Comparison of ENCODE assay signal across 9 cellular contexts in the genomic region with DNA sequence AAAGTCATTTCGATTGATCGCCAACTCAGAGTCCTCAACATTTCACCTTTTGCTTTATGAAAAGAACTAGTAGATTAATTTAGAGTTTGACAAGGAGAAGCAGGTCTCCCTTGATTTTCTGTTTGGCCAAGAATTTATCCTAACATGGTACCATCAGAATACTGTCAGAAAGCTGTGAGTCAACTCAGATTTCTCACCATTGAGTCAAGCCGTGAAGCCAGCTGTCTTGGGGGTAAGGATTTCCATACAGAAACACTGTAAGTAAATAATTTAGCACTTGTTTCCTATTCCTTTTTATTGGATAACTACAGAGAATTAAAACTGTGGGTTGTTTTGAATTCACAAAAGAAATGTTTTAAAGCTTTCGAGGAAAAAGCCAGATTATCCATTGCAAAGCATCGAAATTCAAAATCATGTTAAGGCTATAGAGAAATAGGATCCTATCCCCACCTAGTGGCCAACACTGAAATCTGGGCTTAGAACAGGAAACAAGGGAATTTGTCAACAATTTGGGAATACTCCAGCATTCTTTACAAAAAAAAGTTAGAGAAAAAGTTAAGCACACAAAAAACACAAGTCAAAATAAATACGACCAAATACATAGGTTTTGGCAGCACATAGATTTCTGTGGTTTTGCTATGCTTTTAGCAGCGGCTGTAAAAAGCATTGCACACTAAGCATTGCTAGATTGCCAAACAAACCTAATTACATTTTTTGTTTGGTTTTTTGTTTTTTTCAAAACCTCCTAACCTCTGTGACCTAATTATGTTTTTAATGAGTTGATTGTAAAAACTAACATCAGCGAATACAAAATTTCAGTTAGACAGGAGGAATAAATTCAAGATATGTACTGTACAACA. TPM values are rescaled to one million over a fixed set of nuclear protein-coding genes. Genes with fewer than 3 reads are reported as not detected.
A peak's percentile ranks its signal among the peaks of the same experiment; 100 is the strongest.
DNase-seq lines count a peak whose midpoint lies in the region; ATAC-seq and TF ChIP-seq lines count a peak whose summit lies in the region.
"Had no signal": no experiment of that assay in that cellular context is flagged by ENCODE, and none has a peak within 500 bp of the region (broad histone marks: within the 10 kb centered on the region; RNA-seq: fewer than 3 reads in every experiment).

No MANE protein-coding gene starts in this region.

- intact Hi-C loops in posterior cingulate gyrus (cut with DNase I) = loop anchor here (1.0 to 10.0 kb wide), 2 partner anchors 134 to 263 kb away; no protein-coding TSS in a partner anchor

- H3K9ac ChIP-seq in liver (ENCODE audit: low read depth in 1 of 2, low read length in 2 of 2) = no peak overlapping the region

- DNase-seq in NCI-H1694 treated with DMSO at 0.1 percent for 48 hours (lab: John Stamatoyannopoulos, UW) (peak; percentile 9), NCI-H1694 (lab: John Stamatoyannopoulos, UW) (no peak), MV-4-11 (lab: John Stamatoyannopoulos, UW) (peak; percentile 10), brain microvascular endothelial cell (peak; percentile 18), posterior cingulate gyrus (no peak)

- peak; percentile 81 to 84 for TF ChIP-seq RAD21 in liver (IDR thresholded peaks at IDR 0.05)

- H3K4me1 ChIP-seq in liver (ENCODE audit: control insufficient read depth in 4 of 4, insufficient read depth in 4 of 4, low read length in 3 of 4) = no peaks in the 10 kb centered on the region

- H3K4me3 ChIP-seq in brain microvascular endothelial cell (ENCODE audit: low read depth, low read length) (no peak overlapping the region), liver (ENCODE audit: low read depth in 1 of 3, low read length in 3 of 3) (no peak overlapping the region)

- H3K27me3 ChIP-seq in brain microvascular endothelial cell (replicated peaks) (peaks cover 4% of the 10 kb centered on the region), liver (ENCODE audit: control insufficient read depth in 4 of 4, insufficient read depth in 4 of 4, low read length in 3 of 4) (no peaks in the 10 kb centered on the region)

- H3K9me3 ChIP-seq in liver (ENCODE audit: control insufficient read depth in 4 of 4, low read length in 3 of 4) = no peaks in the 10 kb centered on the region

- TF ChIP-seq CTCF in brain microvascular endothelial cell (IDR thresholded peaks at IDR 0.05; ENCODE audit: low read depth, low read length, missing control alignments) (peak; percentile 73), liver (IDR thresholded peaks at IDR 0.05; ENCODE audit: low read depth, low read length, missing input control) (peak; percentile 71)

- H3K36me3 ChIP-seq in brain microvascular endothelial cell (replicated peaks) (no peaks in the 10 kb centered on the region), liver (ENCODE audit: control insufficient read depth in 4 of 4, insufficient read depth in 3 of 4, low read depth in 1 of 4, low read length in 3 of 4) (no peaks in the 10 kb centered on the region)

- WGBS in liver = 47% methylated on average over 8 of the region's 8 CpGs

- H3K27ac ChIP-seq in brain microvascular endothelial cell = no peak overlapping the region
- no peak overlapping the region for H3K27ac ChIP-seq in liver (ENCODE audit: low read depth in 1 of 2, low read length in 2 of 2)

- ATAC-seq in GM18517 (IDR thresholded peaks at IDR 0.05; ENCODE audit: unreplicated experiment) = no peak
- ATAC-seq in GM21528 (IDR thresholded peaks at IDR 0.05; ENCODE audit: low FRiP score, unreplicated experiment) = no peak

- in situ Hi-C loops in brain microvascular endothelial cell (cut with HindIII; ENCODE audit: low pct_ligation_motif_present, low sequenced_read_pairs) = no loop called here

TF ChIP-seq in liver, 16 proteins besides CTCF, POLR2A, EP300 and RAD21:
- no peak for TF ChIP-seq YY1 (IDR thresholded peaks at IDR 0.05)
- no peak for TF ChIP-seq EGR1 (IDR thresholded peaks at IDR 0.05; ENCODE audit: low read depth in 2 of 2)
- no peak for TF ChIP-seq REST (IDR thresholded peaks at IDR 0.05)
- TF ChIP-seq, protein P1, sequence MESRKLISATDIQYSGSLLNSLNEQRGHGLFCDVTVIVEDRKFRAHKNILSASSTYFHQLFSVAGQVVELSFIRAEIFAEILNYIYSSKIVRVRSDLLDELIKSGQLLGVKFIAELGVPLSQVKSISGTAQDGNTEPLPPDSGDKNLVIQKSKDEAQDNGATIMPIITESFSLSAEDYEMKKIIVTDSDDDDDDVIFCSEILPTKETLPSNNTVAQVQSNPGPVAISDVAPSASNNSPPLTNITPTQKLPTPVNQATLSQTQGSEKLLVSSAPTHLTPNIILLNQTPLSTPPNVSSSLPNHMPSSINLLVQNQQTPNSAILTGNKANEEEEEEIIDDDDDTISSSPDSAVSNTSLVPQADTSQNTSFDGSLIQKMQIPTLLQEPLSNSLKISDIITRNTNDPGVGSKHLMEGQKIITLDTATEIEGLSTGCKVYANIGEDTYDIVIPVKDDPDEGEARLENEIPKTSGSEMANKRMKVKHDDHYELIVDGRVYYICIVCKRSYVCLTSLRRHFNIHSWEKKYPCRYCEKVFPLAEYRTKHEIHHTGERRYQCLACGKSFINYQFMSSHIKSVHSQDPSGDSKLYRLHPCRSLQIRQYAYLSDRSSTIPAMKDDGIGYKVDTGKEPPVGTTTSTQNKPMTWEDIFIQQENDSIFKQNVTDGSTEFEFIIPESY (IDR thresholded peaks at IDR 0.05) = no peak

RNA-seq across cellular contexts. Expression of gene COL11A2, which starts 44.2 kb away (rescaled TPM):
- total RNA-seq in liver = under 1 TPM; 0.19 to 0.59 TPM
- polyA plus RNA-seq in liver = under 1 TPM; 0.15 to 0.36 TPM
- polyA plus RNA-seq: CD8-positive, alpha-beta memory T cell had no signal

RNA-seq across cellular contexts. Expression of gene RXRB, which starts 52.4 kb away (rescaled TPM):
- total RNA-seq in liver = 10 to 100 TPM in 1 of 2 donors, 1 to 10 TPM in 1; 9.5 to 19.4 TPM
- 10 to 100 TPM in 1 of 2 donors, 1 to 10 TPM in 1; 7.7 to 13.9 TPM for polyA plus RNA-seq in liver

RNA-seq across cellular contexts. Expression of gene SLC39A7, which starts 52.6 kb away (rescaled TPM):
- total RNA-seq in liver = 100 to 1,000 TPM in 1 of 2 donors, 10 to 100 TPM in 1; 45.0 to 112 TPM
- 10 to 100 TPM in 1 of 2 donors, 1 to 10 TPM in 1; 8.9 to 97.3 TPM for polyA plus RNA-seq in liver

RNA-seq across cellular contexts. Expression of gene HSD17B8, which starts 56.4 kb away (rescaled TPM):
- 10 to 100 TPM; 24.5 to 31.2 TPM for total RNA-seq in liver
- polyA plus RNA-seq in liver = 10 to 100 TPM; 43.7 to 52.3 TPM

Comparison
In these comparisons a context has a peak if more than half of its experiments do, and no peak if none do; other contexts are left out.
1. DNase-seq: peak in NCI-H1694 treated with DMSO at 0.1 percent for 48 hours (single experiment), MV-4-11 (single experiment) and brain microvascular endothelial cell (single experiment); none in NCI-H1694 (single experiment) and posterior cingulate gyrus (0 of 10).